1 cellular context compared by ENCODE assay signal in genomic region chr3:122668930-122669730, GRCh38.
TF ChIP-seq lines count a peak whose summit lies in the region.

No MANE protein-coding gene starts in this region.

TF ChIP-seq in HCT116, 20 proteins besides CTCF, POLR2A, EP300 and RAD21 (continued from another document):
- TF ChIP-seq ATF3 (IDR thresholded peaks at IDR 0.05) = peak; percentile 31; the same call in 1 of the 2 replicates
- TF ChIP-seq ELF1 (IDR thresholded peaks at IDR 0.05; ENCODE audit: borderline replicate concordance, low read depth) = no peak
- TF ChIP-seq SRF (IDR thresholded peaks at IDR 0.05; ENCODE audit: low read depth) = peak; percentile 70; the same call in 1 of the 2 replicates
- peak; percentile 78 for TF ChIP-seq SP1 (IDR thresholded peaks at IDR 0.05; ENCODE audit: low read depth)
- TF ChIP-seq JUND (IDR thresholded peaks at IDR 0.05) = peak; percentile 96
- TF ChIP-seq FOSL1 (IDR thresholded peaks at IDR 0.05; ENCODE audit: low read depth) = peak; percentile 97
- peak; percentile 93 for TF ChIP-seq CBX3 (IDR thresholded peaks at IDR 0.05; ENCODE audit: low read depth)
- TF ChIP-seq SIN3A (IDR thresholded peaks at IDR 0.05; ENCODE audit: low read depth) = peak; percentile 33; the same call in 1 of the 2 replicates
- TF ChIP-seq, protein P1, sequence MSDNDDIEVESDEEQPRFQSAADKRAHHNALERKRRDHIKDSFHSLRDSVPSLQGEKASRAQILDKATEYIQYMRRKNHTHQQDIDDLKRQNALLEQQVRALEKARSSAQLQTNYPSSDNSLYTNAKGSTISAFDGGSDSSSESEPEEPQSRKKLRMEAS (IDR thresholded peaks at IDR 0.05) = peak; percentile 92
- peak; percentile 49 for TF ChIP-seq TCF7L2 (IDR thresholded peaks at IDR 0.05; ENCODE audit: borderline replicate concordance, extremely low read depth, insufficient read depth, insufficient read length)
- TF ChIP-seq EZH2 (IDR thresholded peaks at IDR 0.05) = no peak
- TF ChIP-seq ZNF274 (IDR thresholded peaks at IDR 0.05; ENCODE audit: low read depth, low read length) = no peak
- TF ChIP-seq CEBPB (IDR thresholded peaks at IDR 0.05; ENCODE audit: low read depth) = peak; percentile 53
- peak; percentile 55; the same call in 1 of the 2 replicates for TF ChIP-seq POLR2AphosphoS5 (IDR thresholded peaks at IDR 0.05; ENCODE audit: low read depth, low read length)
